Comparison of ENCODE assay signal across 16 cellular contexts in the genomic region with DNA sequence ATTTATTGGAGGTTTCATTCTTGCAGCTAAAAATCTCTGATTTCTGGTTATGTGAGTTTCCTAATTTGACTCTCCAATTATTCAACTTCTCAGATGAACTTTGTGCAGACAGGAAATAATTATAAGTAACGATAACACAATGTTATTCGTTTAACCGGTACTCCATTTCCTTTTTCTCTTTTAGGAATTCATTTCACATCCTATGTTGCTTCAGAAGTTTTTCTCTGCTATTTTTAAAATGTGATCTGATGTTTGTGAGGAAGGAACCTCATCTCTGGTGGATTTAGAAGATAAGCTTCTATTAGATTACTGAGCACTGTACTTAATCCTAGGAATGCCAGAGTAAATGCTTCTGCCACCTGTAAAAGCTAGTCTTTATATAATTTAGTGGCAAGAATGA.
DNase-seq lines count a peak whose midpoint lies in the region; ATAC-seq and TF ChIP-seq lines count a peak whose summit lies in the region.
"Had no signal": no experiment of that assay in that cellular context is flagged by ENCODE, and none has a peak within 500 bp of the region (broad histone marks: within the 10 kb centered on the region; RNA-seq: fewer than 3 reads in every experiment).

No MANE protein-coding gene starts in this region.

- no CpG with 5 or more reads among the region's 3 CpGs for WGBS in mesodermal cell (ENCODE audit: insufficient coverage in 2 of 2), 2 experiments

- 0 out of 2 replicates have a peak overlapping the region, but pooled peaks have one; percentile 78 for H3K27ac Mint-ChIP-seq in WTC11
- H3K27ac Mint-ChIP-seq: B cell; CD8-positive, alpha-beta T cell had no signal

- ATAC-seq in WTC11 (no peak), HG03196 (IDR thresholded peaks at IDR 0.05; ENCODE audit: unreplicated experiment) (no peak), HG02840 (IDR thresholded peaks at IDR 0.05; ENCODE audit: low FRiP score, unreplicated experiment) (no peak)
- ATAC-seq: CD8-positive, alpha-beta T cell had no signal

- peak overlapping the region; percentile 13 for H3K27ac ChIP-seq in mesodermal cell (ENCODE audit: low read depth, low read length, severe bottlenecking)

- peaks cover 47% of the 10 kb centered on the region for H3K4me1 ChIP-seq in mesodermal cell (ENCODE audit: control insufficient read depth, insufficient read depth, low read length, poor library complexity, severe bottlenecking)

- CTCF ChIA-PET in WTC11 (lab: Charles Lee) = no interaction called here

- H3K9me3 Mint-ChIP-seq in WTC11 = no peaks in the 10 kb centered on the region
- H3K9me3 Mint-ChIP-seq: CD8-positive, alpha-beta T cell had no signal

- no peaks in the 10 kb centered on the region; the same call in 1 of the 2 replicates for H3K27me3 Mint-ChIP-seq in WTC11 (ENCODE audit: low read depth)
- H3K27me3 Mint-ChIP-seq: B cell had no signal

- peaks cover 70% of the 10 kb centered on the region for H3K4me1 Mint-ChIP-seq in WTC11
- H3K4me1 Mint-ChIP-seq: B cell had no signal

- no peak for TF ChIP-seq CTCF in WTC11 (IDR thresholded peaks at IDR 0.05)

- POLR2A ChIA-PET in WTC11 (lab: Charles Lee) = no interaction called here

- H3K36me3 Mint-ChIP-seq in WTC11 = no peaks in the 10 kb centered on the region
- H3K36me3 Mint-ChIP-seq: CD8-positive, alpha-beta T cell had no signal

- DNase-seq in EH (ENCODE audit: low read depth) (peak; percentile 49), NCI-H82 treated with DMSO at 0.1 percent for 48 hours (lab: John Stamatoyannopoulos, UW; ENCODE audit: unreplicated experiment) (peak; percentile 21), WTC11 (ENCODE audit: low spot score) (no peak), NCI-H1694 (lab: John Stamatoyannopoulos, UW) (no peak), SK-N-DZ (ENCODE audit: low spot score) (no peak)
- DNase-seq: ACHN; CD8-positive, alpha-beta T cell; H7; NCI-H1048; NCI-H1694 treated with DMSO at 0.1 percent for 48 hours; SHP77 treated with DMSO at 0.1 percent for 48 hours; SW 1271 had no signal

- no peaks in the 10 kb centered on the region for H3K9me3 ChIP-seq in mesodermal cell (ENCODE audit: control insufficient read depth, low read length)

- no peak overlapping the region for H3K4me3 Mint-ChIP-seq in WTC11
- H3K4me3 Mint-ChIP-seq: B cell; CD8-positive, alpha-beta T cell had no signal

- H3K4me3 ChIP-seq in mesodermal cell (ENCODE audit: extremely low read depth, insufficient read depth, low read length, poor library complexity, severe bottlenecking) = no peak overlapping the region

- H3K36me3 ChIP-seq in mesodermal cell (ENCODE audit: control insufficient read depth, insufficient read depth, low read length) = no peaks in the 10 kb centered on the region

TF ChIP-seq in WTC11, 78 proteins besides CTCF, POLR2A, EP300 and RAD21 (continues in another document):
- TF ChIP-seq RORB (CRISPR knock-in tag; IDR thresholded peaks at IDR 0.05) (no peak), ZNF219 (CRISPR knock-in tag; IDR thresholded peaks at IDR 0.05; ENCODE audit: borderline replicate concordance) (no peak), OVOL2 (CRISPR knock-in tag; IDR thresholded peaks at IDR 0.05; ENCODE audit: borderline replicate concordance) (no peak), TCF7 (CRISPR knock-in tag; IDR thresholded peaks at IDR 0.05; ENCODE audit: low read depth) (no peak), TEAD4 (CRISPR knock-in tag; IDR thresholded peaks at IDR 0.05) (no peak), EMX1 (CRISPR knock-in tag; IDR thresholded peaks at IDR 0.05) (no peak)
- TF ChIP-seq, protein P1, sequence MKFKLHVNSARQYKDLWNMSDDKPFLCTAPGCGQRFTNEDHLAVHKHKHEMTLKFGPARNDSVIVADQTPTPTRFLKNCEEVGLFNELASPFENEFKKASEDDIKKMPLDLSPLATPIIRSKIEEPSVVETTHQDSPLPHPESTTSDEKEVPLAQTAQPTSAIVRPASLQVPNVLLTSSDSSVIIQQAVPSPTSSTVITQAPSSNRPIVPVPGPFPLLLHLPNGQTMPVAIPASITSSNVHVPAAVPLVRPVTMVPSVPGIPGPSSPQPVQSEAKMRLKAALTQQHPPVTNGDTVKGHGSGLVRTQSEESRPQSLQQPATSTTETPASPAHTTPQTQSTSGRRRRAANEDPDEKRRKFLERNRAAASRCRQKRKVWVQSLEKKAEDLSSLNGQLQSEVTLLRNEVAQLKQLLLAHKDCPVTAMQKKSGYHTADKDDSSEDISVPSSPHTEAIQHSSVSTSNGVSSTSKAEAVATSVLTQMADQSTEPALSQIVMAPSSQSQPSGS (CRISPR knock-in tag; IDR thresholded peaks at IDR 0.05; ENCODE audit: borderline replicate concordance, low read depth) = no peak
- TF ChIP-seq, protein P2, sequence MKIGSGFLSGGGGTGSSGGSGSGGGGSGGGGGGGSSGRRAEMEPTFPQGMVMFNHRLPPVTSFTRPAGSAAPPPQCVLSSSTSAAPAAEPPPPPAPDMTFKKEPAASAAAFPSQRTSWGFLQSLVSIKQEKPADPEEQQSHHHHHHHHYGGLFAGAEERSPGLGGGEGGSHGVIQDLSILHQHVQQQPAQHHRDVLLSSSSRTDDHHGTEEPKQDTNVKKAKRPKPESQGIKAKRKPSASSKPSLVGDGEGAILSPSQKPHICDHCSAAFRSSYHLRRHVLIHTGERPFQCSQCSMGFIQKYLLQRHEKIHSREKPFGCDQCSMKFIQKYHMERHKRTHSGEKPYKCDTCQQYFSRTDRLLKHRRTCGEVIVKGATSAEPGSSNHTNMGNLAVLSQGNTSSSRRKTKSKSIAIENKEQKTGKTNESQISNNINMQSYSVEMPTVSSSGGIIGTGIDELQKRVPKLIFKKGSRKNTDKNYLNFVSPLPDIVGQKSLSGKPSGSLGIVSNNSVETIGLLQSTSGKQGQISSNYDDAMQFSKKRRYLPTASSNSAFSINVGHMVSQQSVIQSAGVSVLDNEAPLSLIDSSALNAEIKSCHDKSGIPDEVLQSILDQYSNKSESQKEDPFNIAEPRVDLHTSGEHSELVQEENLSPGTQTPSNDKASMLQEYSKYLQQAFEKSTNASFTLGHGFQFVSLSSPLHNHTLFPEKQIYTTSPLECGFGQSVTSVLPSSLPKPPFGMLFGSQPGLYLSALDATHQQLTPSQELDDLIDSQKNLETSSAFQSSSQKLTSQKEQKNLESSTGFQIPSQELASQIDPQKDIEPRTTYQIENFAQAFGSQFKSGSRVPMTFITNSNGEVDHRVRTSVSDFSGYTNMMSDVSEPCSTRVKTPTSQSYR (CRISPR knock-in tag; IDR thresholded peaks at IDR 0.05) = no peak
- TF ChIP-seq, protein P3, sequence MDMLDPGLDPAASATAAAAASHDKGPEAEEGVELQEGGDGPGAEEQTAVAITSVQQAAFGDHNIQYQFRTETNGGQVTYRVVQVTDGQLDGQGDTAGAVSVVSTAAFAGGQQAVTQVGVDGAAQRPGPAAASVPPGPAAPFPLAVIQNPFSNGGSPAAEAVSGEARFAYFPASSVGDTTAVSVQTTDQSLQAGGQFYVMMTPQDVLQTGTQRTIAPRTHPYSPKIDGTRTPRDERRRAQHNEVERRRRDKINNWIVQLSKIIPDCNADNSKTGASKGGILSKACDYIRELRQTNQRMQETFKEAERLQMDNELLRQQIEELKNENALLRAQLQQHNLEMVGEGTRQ (CRISPR knock-in tag; IDR thresholded peaks at IDR 0.05) = no peak
- TF ChIP-seq, protein P4, sequence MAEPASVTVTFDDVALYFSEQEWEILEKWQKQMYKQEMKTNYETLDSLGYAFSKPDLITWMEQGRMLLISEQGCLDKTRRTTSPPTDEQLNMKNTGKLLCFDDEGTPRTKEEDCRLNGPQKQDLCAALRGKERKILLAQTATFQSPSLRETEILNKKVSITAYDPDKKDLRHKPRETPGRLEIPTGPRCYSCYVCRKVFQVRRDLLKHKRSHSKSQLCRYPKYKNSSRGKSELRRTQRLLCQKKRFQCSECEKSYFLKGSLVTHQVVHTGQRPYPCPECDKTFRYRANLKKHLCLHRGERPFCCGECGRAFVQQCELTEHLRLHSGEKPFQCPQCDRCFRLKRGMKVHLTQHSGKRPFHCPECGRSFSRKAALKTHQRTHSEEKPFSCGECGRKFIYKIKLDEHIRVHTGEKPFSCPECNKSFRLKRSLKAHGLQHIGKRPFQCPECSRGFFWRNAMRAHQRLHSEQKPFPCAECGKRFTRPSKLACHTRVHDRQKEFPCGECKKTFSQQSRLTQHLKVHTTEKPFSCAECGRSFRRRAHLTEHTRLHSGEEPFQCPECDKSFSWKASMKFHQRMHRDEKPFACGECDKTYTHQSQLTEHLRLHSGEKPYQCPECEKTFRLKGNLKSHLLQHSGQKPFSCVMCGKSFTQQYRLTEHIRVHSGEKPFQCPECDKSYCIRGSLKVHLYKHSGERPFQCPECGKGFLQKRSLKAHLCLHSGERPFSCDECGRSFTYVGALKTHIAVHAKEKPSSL (CRISPR knock-in tag; conservative IDR thresholded peaks at IDR 0.05) = no peak
- TF ChIP-seq, protein P5, sequence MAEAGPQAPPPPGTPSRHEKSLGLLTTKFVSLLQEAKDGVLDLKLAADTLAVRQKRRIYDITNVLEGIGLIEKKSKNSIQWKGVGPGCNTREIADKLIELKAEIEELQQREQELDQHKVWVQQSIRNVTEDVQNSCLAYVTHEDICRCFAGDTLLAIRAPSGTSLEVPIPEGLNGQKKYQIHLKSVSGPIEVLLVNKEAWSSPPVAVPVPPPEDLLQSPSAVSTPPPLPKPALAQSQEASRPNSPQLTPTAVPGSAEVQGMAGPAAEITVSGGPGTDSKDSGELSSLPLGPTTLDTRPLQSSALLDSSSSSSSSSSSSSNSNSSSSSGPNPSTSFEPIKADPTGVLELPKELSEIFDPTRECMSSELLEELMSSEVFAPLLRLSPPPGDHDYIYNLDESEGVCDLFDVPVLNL (CRISPR knock-in tag; IDR thresholded peaks at IDR 0.05; ENCODE audit: borderline replicate concordance, low read depth) = no peak
- TF ChIP-seq, protein P6, sequence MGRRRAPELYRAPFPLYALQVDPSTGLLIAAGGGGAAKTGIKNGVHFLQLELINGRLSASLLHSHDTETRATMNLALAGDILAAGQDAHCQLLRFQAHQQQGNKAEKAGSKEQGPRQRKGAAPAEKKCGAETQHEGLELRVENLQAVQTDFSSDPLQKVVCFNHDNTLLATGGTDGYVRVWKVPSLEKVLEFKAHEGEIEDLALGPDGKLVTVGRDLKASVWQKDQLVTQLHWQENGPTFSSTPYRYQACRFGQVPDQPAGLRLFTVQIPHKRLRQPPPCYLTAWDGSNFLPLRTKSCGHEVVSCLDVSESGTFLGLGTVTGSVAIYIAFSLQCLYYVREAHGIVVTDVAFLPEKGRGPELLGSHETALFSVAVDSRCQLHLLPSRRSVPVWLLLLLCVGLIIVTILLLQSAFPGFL (CRISPR knock-in tag; IDR thresholded peaks at IDR 0.05; ENCODE audit: borderline replicate concordance) = no peak

Comparison
In these comparisons a context has a peak if more than half of its experiments do, and no peak if none do; other contexts are left out.
1. DNase-seq: peak in EH (single experiment) and NCI-H82 treated with DMSO at 0.1 percent for 48 hours (single experiment); none in WTC11 (single experiment), NCI-H1694 (single experiment) and SK-N-DZ (single experiment).